ENCODE assay signal across 1 cellular context in genomic region chr1:9267352-9267686, GRCh38.
TF ChIP-seq lines count a peak whose summit lies in the region.

No MANE protein-coding gene starts in this region.

TF ChIP-seq in K562, 482 proteins besides CTCF, POLR2A, EP300 and RAD21 (continued from another document):
- no peak for TF ChIP-seq SOX6 (IDR thresholded peaks at IDR 0.05)
